Comparison of ENCODE assay signal across 28 cellular contexts in the genomic region with DNA sequence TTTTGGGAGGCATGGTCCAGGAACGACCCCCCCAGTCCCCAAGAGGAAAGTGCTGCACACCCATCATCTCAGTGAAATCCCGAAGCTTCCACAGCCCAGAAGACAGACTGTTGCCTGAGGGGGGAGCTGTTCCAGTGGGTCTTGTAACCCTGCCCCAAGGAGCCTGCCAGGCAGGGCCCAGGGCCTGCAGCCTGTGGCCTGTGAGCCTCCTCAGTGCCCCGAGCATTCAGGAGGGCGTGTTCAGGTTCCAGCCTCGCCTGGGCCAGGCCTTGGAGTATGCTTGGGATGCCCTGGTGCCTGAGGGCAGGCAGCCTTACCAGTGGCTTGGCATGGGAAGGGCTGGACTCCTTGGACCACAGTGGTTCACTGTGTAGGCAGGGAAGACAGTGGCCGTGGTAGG. TPM values are rescaled to one million over a fixed set of nuclear protein-coding genes. Genes with fewer than 3 reads are reported as not detected.
DNase-seq lines count a peak whose midpoint lies in the region; ATAC-seq and TF ChIP-seq lines count a peak whose summit lies in the region.
"Had no signal": no experiment of that assay in that cellular context is flagged by ENCODE, and none has a peak within 500 bp of the region (broad histone marks: within the 10 kb centered on the region; RNA-seq: fewer than 3 reads in every experiment).

No MANE protein-coding gene starts in this region.

- H3K27me3 ChIP-seq in H9 (ENCODE audit: insufficient read depth, low read length): no peaks in the 10 kb centered on the region
- no peaks in the 10 kb centered on the region for H3K27me3 ChIP-seq in Panc1 (ENCODE audit: control insufficient read depth, insufficient read depth, low read length)
- no peaks in the 10 kb centered on the region for H3K27me3 ChIP-seq in foreskin keratinocyte

- no peak overlapping the region for H3T11ph ChIP-seq in H9 (ENCODE audit: low read length)

- H3K23ac ChIP-seq in H9 (ENCODE audit: insufficient read length, low read depth, low read length): no peak overlapping the region

- no peaks in the 10 kb centered on the region for H3K4me1 ChIP-seq in H9 (ENCODE audit: insufficient read depth, low read length)
- peaks cover 3% of the 10 kb centered on the region; the same call in 1 of the 2 replicates for H3K4me1 ChIP-seq in Panc1 (ENCODE audit: control insufficient read depth, insufficient read depth, low read length)
- no peaks in the 10 kb centered on the region for H3K4me1 ChIP-seq in foreskin keratinocyte

- TF ChIP-seq CTCF in H9 (conservative IDR thresholded peaks at IDR 0.05) (peak; percentile 36; the same call in 2 of the 3 replicates), Panc1 (IDR thresholded peaks at IDR 0.05) (no peak), foreskin keratinocyte (conservative IDR thresholded peaks at IDR 0.05) (no peak)

- no peak overlapping the region for H3K9ac ChIP-seq in H9 (ENCODE audit: extremely low read depth, insufficient read length, low read length)
- H3K9ac ChIP-seq: GM23248, SK-N-SH had no signal

- H3K18ac ChIP-seq in H9 (ENCODE audit: insufficient read length, low read depth, low read length): no peak overlapping the region

- no peak overlapping the region for H3K4me3 ChIP-seq in Panc1 (ENCODE audit: low read depth in 2 of 2, low read length in 2 of 2)
- H3K4me3 ChIP-seq: GM23248 had no signal

- no peak overlapping the region for H2BK15ac ChIP-seq in H9 (ENCODE audit: low read depth, low read length)

- H3K4me3 Mint-ChIP-seq in H9: no peak overlapping the region; a peak in 1 of 5 replicates
- H3K4me3 Mint-ChIP-seq: CD8-positive, alpha-beta T cell; T-cell had no signal

- no peak overlapping the region for H4K91ac ChIP-seq in H9 (ENCODE audit: insufficient read length, low read depth, low read length)

- H4K8ac ChIP-seq in H9 (replicated peaks; ENCODE audit: insufficient read length, low read depth, low read length): no peak overlapping the region

- in situ Hi-C loops in Panc1 (cut with HindIII; ENCODE audit: low pct_unique_long_range_greater_than_20kb, low sequenced_read_pairs): no loop called here

- no peak overlapping the region for H2BK20ac ChIP-seq in H9 (ENCODE audit: low read depth, low read length, poor library complexity, severe bottlenecking)

- ATAC-seq in Panc1 (peak; percentile 9; the same call in 1 of the 2 replicates), foreskin keratinocyte (no peak), HG03097 (IDR thresholded peaks at IDR 0.05; ENCODE audit: low FRiP score, unreplicated experiment) (no peak)
- ATAC-seq: CD8-positive, alpha-beta T cell; T-cell had no signal

- H3K9me3 ChIP-seq in H9 (ENCODE audit: control insufficient read depth, low read depth, low read length) (no peaks in the 10 kb centered on the region), Panc1 (ENCODE audit: control insufficient read depth, insufficient read depth, low read depth, low read length) (no peaks in the 10 kb centered on the region)
- H3K9me3 ChIP-seq: SK-N-SH had no signal

- peaks cover 4 to 5% of the 10 kb centered on the region in 2 experiments; a peak in 4 of 5 replicates for H3K9me3 Mint-ChIP-seq in H9
- H3K9me3 Mint-ChIP-seq: CD8-positive, alpha-beta T cell; T-cell had no signal

- H3K14ac ChIP-seq in H9 (ENCODE audit: insufficient read depth, low read length): no peak overlapping the region

- no peak overlapping the region for H3K56ac ChIP-seq in H9 (ENCODE audit: insufficient read length, low read depth, low read length)

- H3K4ac ChIP-seq in H9 (ENCODE audit: low read depth, low read length): no peak overlapping the region

- no peak overlapping the region for H2BK5ac ChIP-seq in H9 (ENCODE audit: insufficient read length, low read length)

- intact Hi-C loops in Panc1 (cut with micrococcal nuclease; ENCODE audit: unreplicated experiment): no loop called here

- no peaks in the 10 kb centered on the region for H3K36me3 ChIP-seq in Panc1 (ENCODE audit: control insufficient read depth, insufficient read depth, low read length)

- peaks cover 4 to 9% of the 10 kb centered on the region in 2 experiments for H3K4me1 Mint-ChIP-seq in H9
- H3K4me1 Mint-ChIP-seq: T-cell had no signal

- H2BK12ac ChIP-seq in H9 (ENCODE audit: insufficient read length, low read depth, low read length): no peak overlapping the region

- H4K20me1 ChIP-seq in H9 (ENCODE audit: control insufficient read depth, insufficient read depth, insufficient read length): no peaks in the 10 kb centered on the region

- H3K36me3 Mint-ChIP-seq in H9 (ENCODE audit: insufficient read depth in 1 of 3, low read depth in 3 of 3): no peaks in the 10 kb centered on the region
- H3K36me3 Mint-ChIP-seq: CD8-positive, alpha-beta T cell; T-cell had no signal

- no peak overlapping the region for H3K4me2 ChIP-seq in H9 (ENCODE audit: insufficient read depth, insufficient read length, low read length)
- H3K4me2 ChIP-seq: SK-N-SH had no signal

- H3K27ac ChIP-seq in H9 (ENCODE audit: insufficient read length, low read depth, low read length) (no peak overlapping the region), Panc1 (ENCODE audit: low read length) (no peak overlapping the region), foreskin keratinocyte (no peak overlapping the region)
- H3K27ac ChIP-seq: GM23248 had no signal

- H3K27ac Mint-ChIP-seq in H9: peak overlapping the region in 1 of 3 experiments; percentile 52; a peak in 2 of 7 replicates
- H3K27ac Mint-ChIP-seq: CD8-positive, alpha-beta T cell; T-cell had no signal

- CTCF ChIA-PET in Panc1 (lab: Charles Lee): interaction anchor here (0.5 to 1.1 kb wide), 3 partner anchors 29 to 113 kb away, joined by 3 to 4 read pairs (median 3); a partner anchor contains a TSS

- DNase-seq in D341Med (ENCODE audit: low spot score) (peak; percentile 21), H9 (no peak), Panc1 (ENCODE audit: low read depth, low spot score) (no peak), iPS-NIHi11 (ENCODE audit: low spot score) (peak; percentile 55), foreskin keratinocyte (no peak), cerebellar nuclear complex (lab: John Stamatoyannopoulos, UW) (no peak), NCI-H69 (lab: John Stamatoyannopoulos, UW) (no peak)
- DNase-seq: Calu3; CD8-positive, alpha-beta T cell; GM23248; IMR-90; Kasumi-1; MM.1S; NCI-H1092; NCI-H146; NCI-H2081; NCI-H748 treated with DMSO at 0.1 percent for 48 hours; NK-92 treated with Interleukin-12 subunit alpha and Interleukin-12 subunit beta, amount 100 ng/mL, for 24 hours; RPMI8226; SHP77 treated with DMSO at 0.1 percent for 48 hours; SK-N-SH; T-cell had no signal

- no peak overlapping the region for H2AFZ ChIP-seq in H9 (ENCODE audit: low read length)
- H2AFZ ChIP-seq: GM23248 had no signal

- H3K79me1 ChIP-seq in H9 (ENCODE audit: insufficient read depth, low read depth, low read length, poor library complexity, severe bottlenecking): no peaks in the 10 kb centered on the region

- H2AK5ac ChIP-seq in H9 (ENCODE audit: insufficient read length, low read length): no peak overlapping the region

- H4K5ac ChIP-seq in H9 (ENCODE audit: insufficient read length, low read depth, low read length): no peak overlapping the region

- WGBS in H9 (ENCODE audit: extremely low coverage, insufficient read length, low lambda C conversion rate): no CpG with 5 or more reads among the region's 6 CpGs

- peaks cover 17% of the 10 kb centered on the region for H3K27me3 Mint-ChIP-seq in H9 (ENCODE audit: low read depth)
- H3K27me3 Mint-ChIP-seq: T-cell had no signal

- POLR2A ChIA-PET in Panc1 (lab: Charles Lee): interaction anchor here (0.7 kb wide), 1 partner anchor 25 kb away, joined by 3 read pairs; no protein-coding TSS in a partner anchor

- H3K23me2 ChIP-seq in H9 (ENCODE audit: insufficient read length, low read depth, low read length, poor library complexity, severe bottlenecking): no peaks in the 10 kb centered on the region

- H2BK120ac ChIP-seq in H9 (ENCODE audit: low read depth, low read length, poor library complexity, severe bottlenecking): no peak overlapping the region

- BruUV-seq in Panc1 (replicated peaks; lab: Mats Ljungman, UMichigan): no TSS peak

- H3K79me2 ChIP-seq in H9 (ENCODE audit: insufficient read depth, low read length): no peaks in the 10 kb centered on the region

RNA-seq across cellular contexts. Expression of a gene that starts 18.0 kb away (rescaled TPM):
- total RNA-seq in H9 (2021) (not detected in 2 replicates), Panc1 (2021; ENCODE audit: unreplicated experiment) (not detected), foreskin keratinocyte (not detected in 2 replicates)
- not detected for polyA plus RNA-seq in Panc1 (2012; ENCODE audit: insufficient read length)
- not detected in 2 replicates for polyA plus RNA-seq in foreskin keratinocyte
- total RNA-seq: A172; Calu3; CD8-positive, alpha-beta T cell; GM23248; HT-29; IMR-90; NCI-H460; OCI-LY7; T-cell had no signal
- polyA plus RNA-seq: BJ, GM23248, IMR-90, SK-N-SH had no signal

RNA-seq across cellular contexts. Expression of a gene that starts 33.2 kb away (rescaled TPM):
- total RNA-seq in H9 (2021) (32.9 and 36.1 TPM in 2 replicates), Panc1 (2021; ENCODE audit: unreplicated experiment) (76.1 TPM), foreskin keratinocyte (40.8 and 43.4 TPM in 2 replicates)
- 150 TPM for polyA plus RNA-seq in Panc1 (2012; ENCODE audit: insufficient read length)
- 67.5 and 73.5 TPM in 2 replicates for polyA plus RNA-seq in foreskin keratinocyte

RNA-seq across cellular contexts. Expression of a gene that starts 36.0 kb away (rescaled TPM):
- total RNA-seq in H9 (2021) (43.5 and 50.1 TPM in 2 replicates), Panc1 (2021; ENCODE audit: unreplicated experiment) (70.4 TPM), foreskin keratinocyte (27.7 and 29.0 TPM in 2 replicates)
- 78.0 TPM for polyA plus RNA-seq in Panc1 (2012; ENCODE audit: insufficient read length)
- 18.0 and 18.9 TPM in 2 replicates for polyA plus RNA-seq in foreskin keratinocyte

RNA-seq across cellular contexts. Expression of a gene that starts 42.4 kb away (rescaled TPM):
- total RNA-seq in H9 (2021): 1,469 and 1,513 TPM in 2 replicates
- 570 TPM for total RNA-seq in Panc1 (2021; ENCODE audit: unreplicated experiment)
- polyA plus RNA-seq in Panc1 (2012; ENCODE audit: insufficient read length): 961 TPM
- 1,696 and 1,959 TPM in 2 replicates for total RNA-seq in foreskin keratinocyte
- 2,595 and 2,779 TPM in 2 replicates for polyA plus RNA-seq in foreskin keratinocyte

RNA-seq across cellular contexts. Expression of a gene that starts 58.4 kb away (rescaled TPM):
- total RNA-seq in H9 (2021): 31.9 and 35.6 TPM in 2 replicates
- 87.8 TPM for total RNA-seq in Panc1 (2021; ENCODE audit: unreplicated experiment)
- polyA plus RNA-seq in Panc1 (2012; ENCODE audit: insufficient read length): 178 TPM
- total RNA-seq in foreskin keratinocyte: 40.4 and 41.0 TPM in 2 replicates
- polyA plus RNA-seq in foreskin keratinocyte: 49.1 and 56.0 TPM in 2 replicates

Comparison
In these comparisons a context has a peak if more than half of its experiments do, and no peak if none do; other contexts are left out.
1. DNase-seq: peak in D341Med (single experiment) and iPS-NIHi11 (single experiment); none in H9 (single experiment), Panc1 (single experiment), foreskin keratinocyte (0 of 2), cerebellar nuclear complex (0 of 2) and NCI-H69 (single experiment).